1 cellular context compared by ENCODE assay signal in genomic region chr10:119750391-119751230, GRCh38.
TF ChIP-seq lines count a peak whose summit lies in the region.

No MANE protein-coding gene starts in this region.

TF ChIP-seq in H1, 55 proteins besides CTCF, POLR2A, EP300 and RAD21 (continued from another document):
- TF ChIP-seq, protein P1, sequence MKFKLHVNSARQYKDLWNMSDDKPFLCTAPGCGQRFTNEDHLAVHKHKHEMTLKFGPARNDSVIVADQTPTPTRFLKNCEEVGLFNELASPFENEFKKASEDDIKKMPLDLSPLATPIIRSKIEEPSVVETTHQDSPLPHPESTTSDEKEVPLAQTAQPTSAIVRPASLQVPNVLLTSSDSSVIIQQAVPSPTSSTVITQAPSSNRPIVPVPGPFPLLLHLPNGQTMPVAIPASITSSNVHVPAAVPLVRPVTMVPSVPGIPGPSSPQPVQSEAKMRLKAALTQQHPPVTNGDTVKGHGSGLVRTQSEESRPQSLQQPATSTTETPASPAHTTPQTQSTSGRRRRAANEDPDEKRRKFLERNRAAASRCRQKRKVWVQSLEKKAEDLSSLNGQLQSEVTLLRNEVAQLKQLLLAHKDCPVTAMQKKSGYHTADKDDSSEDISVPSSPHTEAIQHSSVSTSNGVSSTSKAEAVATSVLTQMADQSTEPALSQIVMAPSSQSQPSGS (IDR thresholded peaks at IDR 0.05; ENCODE audit: low read length): no peak
- TF ChIP-seq BACH1 (IDR thresholded peaks at IDR 0.05; ENCODE audit: low read length) (no peak), USF2 (IDR thresholded peaks at IDR 0.05; ENCODE audit: low read length) (no peak), POU5F1 (IDR thresholded peaks at IDR 0.05; ENCODE audit: low read depth, low read length) (no peak)
